Comparison of ENCODE assay signal across 10 cellular contexts in the genomic region with DNA sequence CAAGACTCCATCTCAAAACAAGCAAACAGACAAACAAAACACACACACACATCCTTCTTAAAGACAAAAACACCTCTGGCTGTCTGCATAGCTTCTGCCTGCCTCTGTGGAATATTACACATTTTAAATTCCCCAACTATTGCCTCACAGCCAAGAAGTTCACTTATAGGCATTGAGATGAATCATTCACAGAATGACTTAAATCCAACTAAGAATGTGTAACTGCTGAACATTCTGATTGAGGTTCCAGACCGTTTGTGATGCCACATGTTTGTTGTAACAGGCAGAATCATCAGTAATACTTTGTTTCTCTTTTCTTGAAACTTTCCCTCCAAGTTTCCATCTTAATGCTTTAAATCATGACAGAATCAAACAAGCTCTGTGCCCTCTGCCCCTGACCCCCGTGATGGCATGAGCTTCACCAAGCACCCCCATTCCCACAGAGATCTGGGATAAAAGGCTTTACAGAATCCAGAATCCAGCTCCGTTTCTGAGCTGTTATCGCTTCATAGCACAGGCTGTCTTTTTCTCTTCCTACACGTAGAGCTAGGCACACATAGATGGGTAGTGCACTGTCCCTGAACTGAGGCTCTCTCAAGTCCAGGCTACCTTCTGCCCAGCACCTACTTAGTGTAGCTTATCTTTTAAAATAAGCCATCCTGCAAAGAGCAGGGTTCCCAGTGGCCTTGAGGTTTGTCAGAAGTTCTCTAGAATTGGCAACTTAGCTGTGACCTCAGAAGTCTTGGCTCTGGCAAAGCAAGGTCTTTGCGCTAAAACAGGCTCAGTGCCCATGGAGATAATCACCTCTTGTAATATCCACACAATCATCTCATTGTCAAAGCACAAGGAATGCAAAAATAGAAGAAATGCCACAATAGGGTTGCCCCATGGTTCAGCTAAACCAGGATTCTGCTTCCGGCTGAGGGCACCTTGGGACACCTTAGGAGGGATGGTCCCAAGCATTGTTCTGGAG. TPM values are rescaled to one million over a fixed set of nuclear protein-coding genes. Genes with fewer than 3 reads are reported as not detected.
A peak's percentile ranks its signal among the peaks of the same experiment; 100 is the strongest.
DNase-seq lines count a peak whose midpoint lies in the region; ATAC-seq and TF ChIP-seq lines count a peak whose summit lies in the region.
"Had no signal": no experiment of that assay in that cellular context is flagged by ENCODE, and none has a peak within 500 bp of the region (broad histone marks: within the 10 kb centered on the region; RNA-seq: fewer than 3 reads in every experiment).

No MANE protein-coding gene starts in this region.

- peaks cover 8 to 21% of the 10 kb centered on the region in 2 donors for H3K4me1 Mint-ChIP-seq in natural killer cell treated with Interleukin-12 subunit alpha and Interleukin-12 subunit beta and Interleukin-15 and Interleukin-18, amount 100 ng/mL, for 72 hours (ENCODE audit: low read depth in 2 of 2)
- H3K4me1 Mint-ChIP-seq in natural killer cell = peaks cover 0 to 5% of the 10 kb centered on the region in 2 donors

- H3K36me3 Mint-ChIP-seq in natural killer cell treated with Interleukin-12 subunit alpha and Interleukin-12 subunit beta and Interleukin-15 and Interleukin-18, amount 100 ng/mL, for 72 hours = no peaks in the 10 kb centered on the region
- H3K36me3 Mint-ChIP-seq in natural killer cell = no peaks in the 10 kb centered on the region

- H3K27me3 ChIP-seq in brain microvascular endothelial cell (replicated peaks) (no peaks in the 10 kb centered on the region), liver (ENCODE audit: control insufficient read depth in 4 of 4, insufficient read depth in 4 of 4, low read length in 3 of 4) (no peaks in the 10 kb centered on the region)
- H3K27me3 ChIP-seq: cardiac muscle cell had no signal

- H3K4me3 ChIP-seq in brain microvascular endothelial cell (ENCODE audit: low read depth, low read length) = no peak overlapping the region
- H3K4me3 ChIP-seq in liver (ENCODE audit: low read depth in 1 of 3, low read length in 3 of 3) = no peak overlapping the region
- H3K4me3 ChIP-seq: cardiac muscle cell had no signal

- no peaks in the 10 kb centered on the region for H3K9me3 Mint-ChIP-seq in natural killer cell treated with Interleukin-12 subunit alpha and Interleukin-12 subunit beta and Interleukin-15 and Interleukin-18, amount 100 ng/mL, for 72 hours
- no peaks in the 10 kb centered on the region for H3K9me3 Mint-ChIP-seq in natural killer cell
- H3K9me3 Mint-ChIP-seq: neural crest cell had no signal

- ATAC-seq in natural killer cell treated with Interleukin-12 subunit alpha and Interleukin-12 subunit beta and Interleukin-15 and Interleukin-18, amount 100 ng/mL, for 72 hours = peak; percentile 45 to 54
- ATAC-seq in natural killer cell = no peak
- ATAC-seq in GM21786 (IDR thresholded peaks at IDR 0.05; ENCODE audit: unreplicated experiment) = no peak
- ATAC-seq in GM21367 (IDR thresholded peaks at IDR 0.05; ENCODE audit: unreplicated experiment) = no peak

- 62% methylated on average over 7 of the region's 7 CpGs for WGBS in liver

- no peaks in the 10 kb centered on the region for H3K36me3 ChIP-seq in brain microvascular endothelial cell (replicated peaks)
- no peaks in the 10 kb centered on the region for H3K36me3 ChIP-seq in liver (ENCODE audit: control insufficient read depth in 4 of 4, insufficient read depth in 3 of 4, low read depth in 1 of 4, low read length in 3 of 4)
- H3K36me3 ChIP-seq: cardiac muscle cell had no signal

- peaks cover 29 to 91% (median 87%) of the 10 kb centered on the region in 4 donors for H3K4me1 ChIP-seq in liver (ENCODE audit: control insufficient read depth in 4 of 4, insufficient read depth in 4 of 4, low read length in 3 of 4)

- H3K27me3 Mint-ChIP-seq in natural killer cell treated with Interleukin-12 subunit alpha and Interleukin-12 subunit beta and Interleukin-15 and Interleukin-18, amount 100 ng/mL, for 72 hours = peaks cover 15 to 17% of the 10 kb centered on the region in 2 donors
- H3K27me3 Mint-ChIP-seq in natural killer cell (ENCODE audit: low read depth in 2 of 2) = peaks cover 7 to 9% of the 10 kb centered on the region in 2 donors

- no peaks in the 10 kb centered on the region for H3K9me3 ChIP-seq in liver (ENCODE audit: control insufficient read depth in 4 of 4, low read length in 3 of 4)

- H3K27ac Mint-ChIP-seq in natural killer cell treated with Interleukin-12 subunit alpha and Interleukin-12 subunit beta and Interleukin-15 and Interleukin-18, amount 100 ng/mL, for 72 hours = peak overlapping the region in 1 of 2 donors; percentile 59
- no peak overlapping the region for H3K27ac Mint-ChIP-seq in natural killer cell

- in situ Hi-C loops in brain microvascular endothelial cell (cut with HindIII; ENCODE audit: low pct_ligation_motif_present, low sequenced_read_pairs) = no loop called here

- H3K9ac ChIP-seq in liver (ENCODE audit: low read depth in 1 of 2, low read length in 2 of 2) = no peak overlapping the region

- DNase-seq in natural killer cell treated with Interleukin-12 subunit alpha and Interleukin-12 subunit beta and Interleukin-15 and Interleukin-18, amount 100 ng/mL, for 72 hours (ENCODE audit: low spot score) = no peak
- DNase-seq in natural killer cell = no peak
- peak; percentile 85 for DNase-seq in brain microvascular endothelial cell
- no peak for DNase-seq in HK-2 (ENCODE audit: unreplicated experiment)
- DNase-seq in GDM1 (lab: John Stamatoyannopoulos, UW) = no peak

- H3K27ac ChIP-seq in brain microvascular endothelial cell = peak overlapping the region; percentile 72
- H3K27ac ChIP-seq in liver (ENCODE audit: low read depth in 1 of 2, low read length in 2 of 2) = peak overlapping the region; percentile 81 to 82
- H3K27ac ChIP-seq: cardiac muscle cell had no signal

- no peak overlapping the region for H3K4me3 Mint-ChIP-seq in natural killer cell treated with Interleukin-12 subunit alpha and Interleukin-12 subunit beta and Interleukin-15 and Interleukin-18, amount 100 ng/mL, for 72 hours
- no peak overlapping the region for H3K4me3 Mint-ChIP-seq in natural killer cell
- H3K4me3 Mint-ChIP-seq: neural crest cell had no signal

- no peak for TF ChIP-seq RAD21 in liver (IDR thresholded peaks at IDR 0.05)

- intact Hi-C loops in natural killer cell (cut with micrococcal nuclease) = no loop called here

- TF ChIP-seq CTCF in natural killer cell (IDR thresholded peaks at IDR 0.05) (no peak), brain microvascular endothelial cell (IDR thresholded peaks at IDR 0.05; ENCODE audit: low read depth, low read length, missing control alignments) (no peak), liver (IDR thresholded peaks at IDR 0.05; ENCODE audit: low read depth, low read length, missing input control) (no peak)

TF ChIP-seq in liver, 16 proteins besides CTCF, POLR2A, EP300 and RAD21:
- peak in 1 of 2 donors; percentile 11 for TF ChIP-seq JUND (IDR thresholded peaks at IDR 0.05)
- no peak for TF ChIP-seq HNF4A (conservative IDR thresholded peaks at IDR 0.05)
- TF ChIP-seq RXRA (IDR thresholded peaks at IDR 0.05) = peak in 1 of 2 donors; percentile 5
- TF ChIP-seq SP1 (IDR thresholded peaks at IDR 0.05) = no peak

RNA-seq across cellular contexts. Expression of gene EPAS1, which starts 32.9 kb away (rescaled TPM):
- total RNA-seq in natural killer cell treated with Interleukin-12 subunit alpha and Interleukin-12 subunit beta and Interleukin-15 and Interleukin-18, amount 100 ng/mL, for 72 hours = 10 to 100 TPM in 1 of 2 donors, 1 to 10 TPM in 1; 7.5 to 84.7 TPM
- total RNA-seq in natural killer cell (10 to 100 TPM in 1 of 3 donors, 1 to 10 TPM in 2; 2.1 to 61.4 (median 3.6) TPM), liver (100 to 1,000 TPM in 1 of 2 donors, 10 to 100 TPM in 1; 51.5 to 193 TPM)
- polyA plus RNA-seq in liver = 10 to 100 TPM; 26.2 to 70.7 TPM

Comparison
In these comparisons a context has a peak if more than half of its experiments do, and no peak if none do; other contexts are left out.
1. ATAC-seq: peak in natural killer cell treated with Interleukin-12 subunit alpha and Interleukin-12 subunit beta and Interleukin-15 and Interleukin-18, amount 100 ng/mL, for 72 hours (2 of 2); none in natural killer cell (0 of 3), GM21786 (single experiment) and GM21367 (single experiment).